In the genomic region with DNA sequence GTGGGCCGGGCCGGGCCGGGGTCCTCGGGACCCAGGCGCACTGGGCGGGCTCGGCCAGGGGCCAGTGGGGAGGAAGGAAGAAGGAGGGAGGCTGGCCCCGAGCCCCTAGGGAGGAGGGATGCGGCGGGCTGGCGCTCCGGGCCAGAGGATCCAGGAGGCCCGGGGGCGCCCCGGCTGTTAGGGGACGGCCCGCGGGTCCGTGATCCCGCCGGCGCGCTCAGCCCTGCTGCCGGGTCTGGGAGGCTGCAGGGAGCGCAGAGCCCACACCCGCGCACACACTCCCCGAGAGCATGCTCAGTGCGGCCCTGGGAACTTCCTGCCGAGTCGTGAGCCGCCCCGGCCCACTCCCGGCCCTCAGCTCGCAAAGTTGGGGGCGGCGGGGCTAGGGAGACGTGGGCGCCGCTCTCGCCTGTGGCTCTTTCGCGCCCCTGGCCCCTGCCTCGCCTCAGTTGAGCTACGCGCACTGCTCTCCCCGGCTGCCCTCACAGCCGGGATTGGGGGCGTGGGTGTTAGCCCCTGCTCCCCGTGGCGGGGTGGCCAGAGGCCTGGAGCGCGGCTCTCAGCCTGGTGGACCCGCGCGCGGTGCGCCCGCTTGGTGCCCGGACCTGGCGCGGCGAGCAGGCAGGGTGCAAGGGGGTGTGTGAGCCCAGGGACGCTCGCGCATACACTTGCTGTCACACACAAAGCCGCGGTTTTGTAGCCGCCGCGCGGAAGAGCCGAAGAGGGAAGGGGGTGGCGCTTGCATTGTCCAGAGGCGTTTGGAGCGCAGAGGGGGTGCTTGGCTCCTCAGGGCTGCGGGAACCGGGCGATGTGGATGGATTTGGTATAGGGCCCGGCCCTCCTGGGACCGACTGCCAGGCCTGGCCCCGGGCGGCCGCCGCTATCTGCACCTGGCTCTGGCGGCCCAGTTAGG, we compare ENCODE assay signal across 1 cellular context.
TF ChIP-seq lines count a peak whose summit lies in the region.

No MANE protein-coding gene starts in this region.

TF ChIP-seq in GM12878, 131 proteins besides CTCF, POLR2A, EP300 and RAD21 (continued from another document and continues in another):
- TF ChIP-seq, protein P1, sequence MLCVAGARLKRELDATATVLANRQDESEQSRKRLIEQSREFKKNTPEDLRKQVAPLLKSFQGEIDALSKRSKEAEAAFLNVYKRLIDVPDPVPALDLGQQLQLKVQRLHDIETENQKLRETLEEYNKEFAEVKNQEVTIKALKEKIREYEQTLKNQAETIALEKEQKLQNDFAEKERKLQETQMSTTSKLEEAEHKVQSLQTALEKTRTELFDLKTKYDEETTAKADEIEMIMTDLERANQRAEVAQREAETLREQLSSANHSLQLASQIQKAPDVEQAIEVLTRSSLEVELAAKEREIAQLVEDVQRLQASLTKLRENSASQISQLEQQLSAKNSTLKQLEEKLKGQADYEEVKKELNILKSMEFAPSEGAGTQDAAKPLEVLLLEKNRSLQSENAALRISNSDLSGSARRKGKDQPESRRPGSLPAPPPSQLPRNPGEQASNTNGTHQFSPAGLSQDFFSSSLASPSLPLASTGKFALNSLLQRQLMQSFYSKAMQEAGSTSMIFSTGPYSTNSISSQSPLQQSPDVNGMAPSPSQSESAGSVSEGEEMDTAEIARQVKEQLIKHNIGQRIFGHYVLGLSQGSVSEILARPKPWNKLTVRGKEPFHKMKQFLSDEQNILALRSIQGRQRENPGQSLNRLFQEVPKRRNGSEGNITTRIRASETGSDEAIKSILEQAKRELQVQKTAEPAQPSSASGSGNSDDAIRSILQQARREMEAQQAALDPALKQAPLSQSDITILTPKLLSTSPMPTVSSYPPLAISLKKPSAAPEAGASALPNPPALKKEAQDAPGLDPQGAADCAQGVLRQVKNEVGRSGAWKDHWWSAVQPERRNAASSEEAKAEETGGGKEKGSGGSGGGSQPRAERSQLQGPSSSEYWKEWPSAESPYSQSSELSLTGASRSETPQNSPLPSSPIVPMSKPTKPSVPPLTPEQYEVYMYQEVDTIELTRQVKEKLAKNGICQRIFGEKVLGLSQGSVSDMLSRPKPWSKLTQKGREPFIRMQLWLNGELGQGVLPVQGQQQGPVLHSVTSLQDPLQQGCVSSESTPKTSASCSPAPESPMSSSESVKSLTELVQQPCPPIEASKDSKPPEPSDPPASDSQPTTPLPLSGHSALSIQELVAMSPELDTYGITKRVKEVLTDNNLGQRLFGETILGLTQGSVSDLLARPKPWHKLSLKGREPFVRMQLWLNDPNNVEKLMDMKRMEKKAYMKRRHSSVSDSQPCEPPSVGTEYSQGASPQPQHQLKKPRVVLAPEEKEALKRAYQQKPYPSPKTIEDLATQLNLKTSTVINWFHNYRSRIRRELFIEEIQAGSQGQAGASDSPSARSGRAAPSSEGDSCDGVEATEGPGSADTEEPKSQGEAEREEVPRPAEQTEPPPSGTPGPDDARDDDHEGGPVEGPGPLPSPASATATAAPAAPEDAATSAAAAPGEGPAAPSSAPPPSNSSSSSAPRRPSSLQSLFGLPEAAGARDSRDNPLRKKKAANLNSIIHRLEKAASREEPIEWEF (IDR thresholded peaks at IDR 0.05; ENCODE audit: insufficient replicate concordance, low read depth, low read length), result no peak
- TF ChIP-seq ZBED1 (IDR thresholded peaks at IDR 0.05; ENCODE audit: borderline replicate concordance) (no peak), FOXK2 (IDR thresholded peaks at IDR 0.05) (peak; percentile 71), ETV6 (conservative IDR thresholded peaks at IDR 0.05 in 1 of 2, IDR thresholded peaks at IDR 0.05 in 1 of 2; ENCODE audit: borderline replicate concordance in 1 of 2, low read depth in 1 of 2) (no peak), SIX5 (IDR thresholded peaks at IDR 0.05; ENCODE audit: low read depth, low read length, severe bottlenecking) (no peak), SREBF2 (IDR thresholded peaks at IDR 0.05; ENCODE audit: low read length) (no peak), ZNF274 (IDR thresholded peaks at IDR 0.05; ENCODE audit: insufficient read depth, insufficient read length) (no peak), RUNX3 (IDR thresholded peaks at IDR 0.05; ENCODE audit: low read length) (peak; percentile 62), ATF7 (IDR thresholded peaks at IDR 0.05; ENCODE audit: low read depth) (peak; percentile 16; the same call in 1 of the 2 replicates), POLR2AphosphoS2 (IDR thresholded peaks at IDR 0.05; ENCODE audit: low read depth, low read length) (no peak), TCF7 (IDR thresholded peaks at IDR 0.05; ENCODE audit: borderline replicate concordance) (no peak), TCF3 (IDR thresholded peaks at IDR 0.05; ENCODE audit: borderline replicate concordance, insufficient read depth, low read depth, low read length) (no peak), SRF (IDR thresholded peaks at IDR 0.05; ENCODE audit: low read depth in 2 of 2, low read length in 2 of 2) (no peak), FOXM1 (IDR thresholded peaks at IDR 0.05; ENCODE audit: low read depth, low read length) (no peak), TARDBP (IDR thresholded peaks at IDR 0.05; ENCODE audit: borderline replicate concordance) (no peak), RCOR1 (conservative IDR thresholded peaks at IDR 0.05; ENCODE audit: low read depth, low read length) (no peak), JUNB (IDR thresholded peaks at IDR 0.05) (no peak; the same call in 1 of the 2 replicates), PML (IDR thresholded peaks at IDR 0.05; ENCODE audit: low read length) (no peak), HCFC1 (IDR thresholded peaks at IDR 0.05; ENCODE audit: low read length) (no peak; the same call in 1 of the 2 replicates), ZNF622 (IDR thresholded peaks at IDR 0.05) (no peak), NR2C1 (IDR thresholded peaks at IDR 0.05) (no peak), MTA2 (IDR thresholded peaks at IDR 0.05; ENCODE audit: low read depth) (no peak), BACH1 (IDR thresholded peaks at IDR 0.05; ENCODE audit: borderline replicate concordance) (peak; percentile 64), ZSCAN29 (IDR thresholded peaks at IDR 0.05) (no peak), MYC (IDR thresholded peaks at IDR 0.05; ENCODE audit: insufficient read depth, insufficient read length, insufficient replicate concordance, low read length, severe bottlenecking) (no peak), MYB (IDR thresholded peaks at IDR 0.05; ENCODE audit: borderline replicate concordance, low read depth, low read length) (no peak), SPI1 (IDR thresholded peaks at IDR 0.05; ENCODE audit: borderline replicate concordance, insufficient read depth, low read depth, low read length) (no peak), BCL11A (IDR thresholded peaks at IDR 0.05; ENCODE audit: low read depth, low read length) (no peak), CBX5 (IDR thresholded peaks at IDR 0.05; ENCODE audit: low read depth) (no peak), CBX3 (IDR thresholded peaks at IDR 0.05; ENCODE audit: borderline replicate concordance, low read depth) (no peak), IKZF1 (conservative IDR thresholded peaks at IDR 0.05) (peak; percentile 80), YY1 (IDR thresholded peaks at IDR 0.05; ENCODE audit: low read depth, low read length) (no peak), RFX5 (IDR thresholded peaks at IDR 0.05; ENCODE audit: low read depth, low read length) (no peak)
- TF ChIP-seq, protein P2, sequence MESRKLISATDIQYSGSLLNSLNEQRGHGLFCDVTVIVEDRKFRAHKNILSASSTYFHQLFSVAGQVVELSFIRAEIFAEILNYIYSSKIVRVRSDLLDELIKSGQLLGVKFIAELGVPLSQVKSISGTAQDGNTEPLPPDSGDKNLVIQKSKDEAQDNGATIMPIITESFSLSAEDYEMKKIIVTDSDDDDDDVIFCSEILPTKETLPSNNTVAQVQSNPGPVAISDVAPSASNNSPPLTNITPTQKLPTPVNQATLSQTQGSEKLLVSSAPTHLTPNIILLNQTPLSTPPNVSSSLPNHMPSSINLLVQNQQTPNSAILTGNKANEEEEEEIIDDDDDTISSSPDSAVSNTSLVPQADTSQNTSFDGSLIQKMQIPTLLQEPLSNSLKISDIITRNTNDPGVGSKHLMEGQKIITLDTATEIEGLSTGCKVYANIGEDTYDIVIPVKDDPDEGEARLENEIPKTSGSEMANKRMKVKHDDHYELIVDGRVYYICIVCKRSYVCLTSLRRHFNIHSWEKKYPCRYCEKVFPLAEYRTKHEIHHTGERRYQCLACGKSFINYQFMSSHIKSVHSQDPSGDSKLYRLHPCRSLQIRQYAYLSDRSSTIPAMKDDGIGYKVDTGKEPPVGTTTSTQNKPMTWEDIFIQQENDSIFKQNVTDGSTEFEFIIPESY (IDR thresholded peaks at IDR 0.05), result no peak
- TF ChIP-seq, protein P3, sequence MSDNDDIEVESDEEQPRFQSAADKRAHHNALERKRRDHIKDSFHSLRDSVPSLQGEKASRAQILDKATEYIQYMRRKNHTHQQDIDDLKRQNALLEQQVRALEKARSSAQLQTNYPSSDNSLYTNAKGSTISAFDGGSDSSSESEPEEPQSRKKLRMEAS (IDR thresholded peaks at IDR 0.05; ENCODE audit: low read depth, low read length), result no peak
- TF ChIP-seq, protein P4, sequence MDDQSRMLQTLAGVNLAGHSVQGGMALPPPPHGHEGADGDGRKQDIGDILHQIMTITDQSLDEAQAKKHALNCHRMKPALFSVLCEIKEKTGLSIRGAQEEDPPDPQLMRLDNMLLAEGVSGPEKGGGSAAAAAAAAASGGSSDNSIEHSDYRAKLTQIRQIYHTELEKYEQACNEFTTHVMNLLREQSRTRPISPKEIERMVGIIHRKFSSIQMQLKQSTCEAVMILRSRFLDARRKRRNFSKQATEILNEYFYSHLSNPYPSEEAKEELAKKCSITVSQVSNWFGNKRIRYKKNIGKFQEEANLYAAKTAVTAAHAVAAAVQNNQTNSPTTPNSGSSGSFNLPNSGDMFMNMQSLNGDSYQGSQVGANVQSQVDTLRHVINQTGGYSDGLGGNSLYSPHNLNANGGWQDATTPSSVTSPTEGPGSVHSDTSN (IDR thresholded peaks at IDR 0.05; ENCODE audit: insufficient replicate concordance, low read depth, low read length), result no peak
- TF ChIP-seq, protein P5, sequence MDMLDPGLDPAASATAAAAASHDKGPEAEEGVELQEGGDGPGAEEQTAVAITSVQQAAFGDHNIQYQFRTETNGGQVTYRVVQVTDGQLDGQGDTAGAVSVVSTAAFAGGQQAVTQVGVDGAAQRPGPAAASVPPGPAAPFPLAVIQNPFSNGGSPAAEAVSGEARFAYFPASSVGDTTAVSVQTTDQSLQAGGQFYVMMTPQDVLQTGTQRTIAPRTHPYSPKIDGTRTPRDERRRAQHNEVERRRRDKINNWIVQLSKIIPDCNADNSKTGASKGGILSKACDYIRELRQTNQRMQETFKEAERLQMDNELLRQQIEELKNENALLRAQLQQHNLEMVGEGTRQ (IDR thresholded peaks at IDR 0.05; ENCODE audit: borderline replicate concordance, low read depth, low read length), result no peak
- TF ChIP-seq, protein P6, sequence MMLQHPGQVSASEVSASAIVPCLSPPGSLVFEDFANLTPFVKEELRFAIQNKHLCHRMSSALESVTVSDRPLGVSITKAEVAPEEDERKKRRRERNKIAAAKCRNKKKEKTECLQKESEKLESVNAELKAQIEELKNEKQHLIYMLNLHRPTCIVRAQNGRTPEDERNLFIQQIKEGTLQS (IDR thresholded peaks at IDR 0.05; ENCODE audit: borderline replicate concordance, extremely low read depth, low read depth, low read length), result no peak
- TF ChIP-seq, protein P7, sequence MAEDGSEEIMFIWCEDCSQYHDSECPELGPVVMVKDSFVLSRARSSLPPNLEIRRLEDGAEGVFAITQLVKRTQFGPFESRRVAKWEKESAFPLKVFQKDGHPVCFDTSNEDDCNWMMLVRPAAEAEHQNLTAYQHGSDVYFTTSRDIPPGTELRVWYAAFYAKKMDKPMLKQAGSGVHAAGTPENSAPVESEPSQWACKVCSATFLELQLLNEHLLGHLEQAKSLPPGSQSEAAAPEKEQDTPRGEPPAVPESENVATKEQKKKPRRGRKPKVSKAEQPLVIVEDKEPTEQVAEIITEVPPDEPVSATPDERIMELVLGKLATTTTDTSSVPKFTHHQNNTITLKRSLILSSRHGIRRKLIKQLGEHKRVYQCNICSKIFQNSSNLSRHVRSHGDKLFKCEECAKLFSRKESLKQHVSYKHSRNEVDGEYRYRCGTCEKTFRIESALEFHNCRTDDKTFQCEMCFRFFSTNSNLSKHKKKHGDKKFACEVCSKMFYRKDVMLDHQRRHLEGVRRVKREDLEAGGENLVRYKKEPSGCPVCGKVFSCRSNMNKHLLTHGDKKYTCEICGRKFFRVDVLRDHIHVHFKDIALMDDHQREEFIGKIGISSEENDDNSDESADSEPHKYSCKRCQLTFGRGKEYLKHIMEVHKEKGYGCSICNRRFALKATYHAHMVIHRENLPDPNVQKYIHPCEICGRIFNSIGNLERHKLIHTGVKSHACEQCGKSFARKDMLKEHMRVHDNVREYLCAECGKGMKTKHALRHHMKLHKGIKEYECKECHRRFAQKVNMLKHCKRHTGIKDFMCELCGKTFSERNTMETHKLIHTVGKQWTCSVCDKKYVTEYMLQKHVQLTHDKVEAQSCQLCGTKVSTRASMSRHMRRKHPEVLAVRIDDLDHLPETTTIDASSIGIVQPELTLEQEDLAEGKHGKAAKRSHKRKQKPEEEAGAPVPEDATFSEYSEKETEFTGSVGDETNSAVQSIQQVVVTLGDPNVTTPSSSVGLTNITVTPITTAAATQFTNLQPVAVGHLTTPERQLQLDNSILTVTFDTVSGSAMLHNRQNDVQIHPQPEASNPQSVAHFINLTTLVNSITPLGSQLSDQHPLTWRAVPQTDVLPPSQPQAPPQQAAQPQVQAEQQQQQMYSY (CRISPR knock-in tag; IDR thresholded peaks at IDR 0.05), result no peak
- TF ChIP-seq, protein P8, sequence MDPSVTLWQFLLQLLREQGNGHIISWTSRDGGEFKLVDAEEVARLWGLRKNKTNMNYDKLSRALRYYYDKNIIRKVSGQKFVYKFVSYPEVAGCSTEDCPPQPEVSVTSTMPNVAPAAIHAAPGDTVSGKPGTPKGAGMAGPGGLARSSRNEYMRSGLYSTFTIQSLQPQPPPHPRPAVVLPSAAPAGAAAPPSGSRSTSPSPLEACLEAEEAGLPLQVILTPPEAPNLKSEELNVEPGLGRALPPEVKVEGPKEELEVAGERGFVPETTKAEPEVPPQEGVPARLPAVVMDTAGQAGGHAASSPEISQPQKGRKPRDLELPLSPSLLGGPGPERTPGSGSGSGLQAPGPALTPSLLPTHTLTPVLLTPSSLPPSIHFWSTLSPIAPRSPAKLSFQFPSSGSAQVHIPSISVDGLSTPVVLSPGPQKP (IDR thresholded peaks at IDR 0.05; ENCODE audit: low read depth, low read length), result no peak
- TF ChIP-seq, protein P9, sequence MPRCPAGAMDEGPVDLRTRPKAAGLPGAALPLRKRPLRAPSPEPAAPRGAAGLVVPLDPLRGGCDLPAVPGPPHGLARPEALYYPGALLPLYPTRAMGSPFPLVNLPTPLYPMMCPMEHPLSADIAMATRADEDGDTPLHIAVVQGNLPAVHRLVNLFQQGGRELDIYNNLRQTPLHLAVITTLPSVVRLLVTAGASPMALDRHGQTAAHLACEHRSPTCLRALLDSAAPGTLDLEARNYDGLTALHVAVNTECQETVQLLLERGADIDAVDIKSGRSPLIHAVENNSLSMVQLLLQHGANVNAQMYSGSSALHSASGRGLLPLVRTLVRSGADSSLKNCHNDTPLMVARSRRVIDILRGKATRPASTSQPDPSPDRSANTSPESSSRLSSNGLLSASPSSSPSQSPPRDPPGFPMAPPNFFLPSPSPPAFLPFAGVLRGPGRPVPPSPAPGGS (IDR thresholded peaks at IDR 0.05; ENCODE audit: borderline replicate concordance, insufficient read depth, low read depth, low read length, poor library complexity, severe bottlenecking), result peak; percentile 28
